In genomic region chr1:81600878-81601658, GRCh38 we compare ENCODE assay signal across 29 cellular contexts.
DNase-seq lines count a peak whose midpoint lies in the region; ATAC-seq and TF ChIP-seq lines count a peak whose summit lies in the region.
"Had no signal": no experiment of that assay in that cellular context is flagged by ENCODE, and none has a peak within 500 bp of the region (broad histone marks: within the 10 kb centered on the region; RNA-seq: fewer than 3 reads in every experiment).

No MANE protein-coding gene starts in this region.

- no peaks in the 10 kb centered on the region for H3K27me3 Mint-ChIP-seq in neural crest cell (ENCODE audit: low read depth)
- H3K27me3 Mint-ChIP-seq: activated CD8-positive, alpha-beta memory T cell treated with anti-CD3 and anti-CD28 coated beads, Interleukin-2, amount 10 ng/mL, durations not matched to agents 7 days and 5 days; CD8-positive, alpha-beta memory T cell; progenitor cell of endocrine pancreas; stimulated activated naive CD8-positive, alpha-beta T cell treated with anti-CD3 and anti-CD28 coated beads, Interleukin-15, amount 100 ng/mL, for 72 hours had no signal

- peak overlapping the region; percentile 1 for H3K27ac Mint-ChIP-seq in neural crest cell (ENCODE audit: unreplicated experiment)
- H3K27ac Mint-ChIP-seq: activated CD8-positive, alpha-beta memory T cell treated with anti-CD3 and anti-CD28 coated beads, Interleukin-2, amount 10 ng/mL, durations not matched to agents 7 days and 5 days; CD8-positive, alpha-beta memory T cell; immature natural killer cell; progenitor cell of endocrine pancreas; stimulated activated naive CD8-positive, alpha-beta T cell treated with anti-CD3 and anti-CD28 coated beads, Interleukin-15, amount 100 ng/mL, for 72 hours had no signal

- peak; percentile 45 for ATAC-seq in GM18517 (IDR thresholded peaks at IDR 0.05; ENCODE audit: unreplicated experiment)
- ATAC-seq in GM21529 (IDR thresholded peaks at IDR 0.05; ENCODE audit: unreplicated experiment), result peak; percentile 47
- ATAC-seq in HG03432 (IDR thresholded peaks at IDR 0.05; ENCODE audit: unreplicated experiment), result peak; percentile 43
- ATAC-seq: activated CD4-positive, CD25-positive, alpha-beta regulatory T cell treated with anti-CD3 and anti-CD28 coated beads, Interleukin-2, amount 50 U/mL, for 24 hours; activated CD8-positive, alpha-beta memory T cell treated with anti-CD3 and anti-CD28 coated beads, Interleukin-2, amount 10 ng/mL, durations not matched to agents 7 days and 5 days; left lobe of liver; sciatic nerve; stimulated activated naive CD8-positive, alpha-beta T cell treated with anti-CD3 and anti-CD28 coated beads, Interleukin-15, amount 100 ng/mL, for 72 hours had no signal

- no peak for TF ChIP-seq CTCF in neural crest cell (conservative IDR thresholded peaks at IDR 0.05)

- no peak for DNase-seq in neural crest cell (ENCODE audit: low read depth, low spot score)
- DNase-seq in NCI-H1694 treated with DMSO at 0.1 percent for 48 hours (lab: John Stamatoyannopoulos, UW), result no peak
- no peak for DNase-seq in central memory CD4-positive, alpha-beta T cell
- DNase-seq in middle frontal gyrus (ENCODE audit: extremely low spot score, low spot score), result no peak
- DNase-seq: activated CD4-positive, alpha-beta T cell treated with anti-CD3 and anti-CD28 coated beads, Interleukin-2, amount 50 U/mL, for 4 hours; activated CD8-positive, alpha-beta memory T cell treated with anti-CD3 and anti-CD28 coated beads, Interleukin-2, amount 10 ng/mL, durations not matched to agents 7 days and 5 days; activated T-cell treated with anti-CD3 and anti-CD28 coated beads, Interleukin-2, amount 50 U/mL, for 48 hours; CD8-positive, alpha-beta memory T cell; colonic mucosa; effector CD4-positive, alpha-beta T cell; EL; GM23248; immature natural killer cell; IMR-90; MV-4-11; NCI-H1694; NCI-H524; nucleus accumbens; stimulated activated CD4-positive, alpha-beta T cell treated with anti-CD3 and anti-CD28 coated beads, Interleukin-12 subunit alpha, Interleukin-12 subunit beta, amount 100 ng/mL, for 4 hours; stimulated activated CD4-positive, alpha-beta T cell treated with anti-CD3 and anti-CD28 coated beads, Interleukin-2, amount 100 ng/mL, for 48 hours; stimulated activated naive CD8-positive, alpha-beta T cell treated with anti-CD3 and anti-CD28 coated beads, Interleukin-15, amount 100 ng/mL, for 72 hours; T-helper 2 cell had no signal

- H3K4me3 Mint-ChIP-seq in neural crest cell, result no peak overlapping the region
- H3K4me3 Mint-ChIP-seq: activated CD8-positive, alpha-beta memory T cell treated with anti-CD3 and anti-CD28 coated beads, Interleukin-2, amount 10 ng/mL, durations not matched to agents 7 days and 5 days; CD8-positive, alpha-beta memory T cell; immature natural killer cell; stimulated activated naive CD8-positive, alpha-beta T cell treated with anti-CD3 and anti-CD28 coated beads, Interleukin-15, amount 100 ng/mL, for 72 hours had no signal

- H3K4me1 Mint-ChIP-seq in neural crest cell, result peaks cover 44% of the 10 kb centered on the region
- H3K4me1 Mint-ChIP-seq: activated CD8-positive, alpha-beta memory T cell treated with anti-CD3 and anti-CD28 coated beads, Interleukin-2, amount 10 ng/mL, durations not matched to agents 7 days and 5 days; CD8-positive, alpha-beta memory T cell; immature natural killer cell; stimulated activated naive CD8-positive, alpha-beta T cell treated with anti-CD3 and anti-CD28 coated beads, Interleukin-15, amount 100 ng/mL, for 72 hours had no signal

- no peaks in the 10 kb centered on the region for H3K9me3 Mint-ChIP-seq in neural crest cell

- no peaks in the 10 kb centered on the region for H3K36me3 Mint-ChIP-seq in neural crest cell (ENCODE audit: low read depth)
- H3K36me3 Mint-ChIP-seq: activated CD8-positive, alpha-beta memory T cell treated with anti-CD3 and anti-CD28 coated beads, Interleukin-2, amount 10 ng/mL, durations not matched to agents 7 days and 5 days; CD8-positive, alpha-beta memory T cell had no signal
